In the genomic region with DNA sequence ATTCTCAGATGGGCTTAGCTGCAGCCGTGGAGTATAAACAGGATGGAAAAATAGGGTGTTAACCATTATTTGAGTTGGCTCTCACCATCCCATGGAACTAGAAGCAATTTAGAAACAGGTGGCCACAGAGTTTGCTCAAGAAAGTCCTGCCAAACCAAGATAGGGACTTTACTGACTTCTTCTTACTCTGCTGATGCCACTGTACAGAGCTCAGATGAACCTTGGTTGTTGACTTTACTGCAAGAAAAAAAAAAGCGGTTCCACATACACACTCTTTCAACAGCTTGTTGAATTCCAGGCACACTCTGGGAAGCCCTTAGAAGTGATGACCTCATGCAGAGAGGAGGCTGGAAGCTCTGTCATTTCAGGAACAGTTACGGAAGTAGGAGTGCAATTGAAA, we compare ENCODE assay signal across 24 cellular contexts.
DNase-seq lines count a peak whose midpoint lies in the region; ATAC-seq, FAIRE-seq and TF ChIP-seq lines count a peak whose summit lies in the region.
"Had no signal": no experiment of that assay in that cellular context is flagged by ENCODE, and none has a peak within 500 bp of the region (broad histone marks: within the 10 kb centered on the region; RNA-seq: fewer than 3 reads in every experiment).

No MANE protein-coding gene starts in this region.

- intact Hi-C loops in body of pancreas (cut with DNase I) (no loop called here), pancreas (cut with DNase I) (no loop called here)

- H3K36me3 ChIP-seq in body of pancreas (replicated peaks in 1 of 2; ENCODE audit: insufficient read depth in 1 of 2, low read depth in 2 of 2): no peaks in the 10 kb centered on the region
- no peaks in the 10 kb centered on the region for H3K36me3 ChIP-seq in pancreas
- H3K36me3 ChIP-seq: ascending aorta, transverse colon had no signal

- H3K4me1 ChIP-seq in body of pancreas: no peaks in the 10 kb centered on the region
- no peaks in the 10 kb centered on the region for H3K4me1 ChIP-seq in pancreas
- H3K4me1 ChIP-seq: ascending aorta, transverse colon had no signal

- no peak for FAIRE-seq in pancreas (lab: Jason Lieb, UNC)
- FAIRE-seq: islet of Langerhans had no signal

- no peaks in the 10 kb centered on the region for H3K9me3 ChIP-seq in body of pancreas
- H3K9me3 ChIP-seq in pancreas: no peaks in the 10 kb centered on the region
- H3K9me3 ChIP-seq: ascending aorta, transverse colon had no signal

- no peak overlapping the region for H3K4me3 ChIP-seq in body of pancreas
- H3K4me3 ChIP-seq in pancreas: no peak overlapping the region
- H3K4me3 ChIP-seq: ascending aorta, SK-N-MC, transverse colon had no signal

- in situ Hi-C loops in ACHN (cut with HindIII; ENCODE audit: low pct_ligation_motif_present, low pct_unique_long_range_greater_than_20kb, low sequenced_read_pairs): no loop called here

- H3K36me3 Mint-ChIP-seq in activated naive CD4-positive, alpha-beta T cell treated with anti-CD3 and anti-CD28 coated beads, Interleukin-2, amount 50 U/mL, for 72 hours: no peaks in the 10 kb centered on the region

- ATAC-seq in body of pancreas (peak; percentile 88), pancreas (peak; percentile 69 to 86 (median 80))
- no peak for ATAC-seq in activated naive CD4-positive, alpha-beta T cell treated with anti-CD3 and anti-CD28 coated beads, Interleukin-2, amount 50 U/mL, for 72 hours
- ATAC-seq: activated CD8-positive, alpha-beta T cell treated with anti-CD3 and anti-CD28 coated beads for 36 hours; effector memory CD8-positive, alpha-beta T cell; Panc1; stimulated activated naive CD8-positive, alpha-beta T cell treated with anti-CD3 and anti-CD28 coated beads, Interleukin-15, Interleukin-2, amounts not matched to agents 100 U/mL and 50 U/mL, for 24 hours had no signal

- TF ChIP-seq CTCF in body of pancreas (IDR thresholded peaks at IDR 0.05): no peak
- TF ChIP-seq CTCF in pancreas (IDR thresholded peaks at IDR 0.05): no peak

- TF ChIP-seq POLR2A in body of pancreas (IDR thresholded peaks at IDR 0.05): no peak

- H3K27ac ChIP-seq in body of pancreas (peak overlapping the region in 1 of 4 donors; percentile 18), pancreas (no peak overlapping the region)
- H3K27ac ChIP-seq: ascending aorta, SK-N-MC, transverse colon had no signal

- no peak overlapping the region for H3K27ac Mint-ChIP-seq in activated naive CD4-positive, alpha-beta T cell treated with anti-CD3 and anti-CD28 coated beads, Interleukin-2, amount 50 U/mL, for 72 hours
- H3K27ac Mint-ChIP-seq: activated B cell treated with CpG ODN at 0.5 μM for 24 hours; activated CD8-positive, alpha-beta T cell treated with anti-CD3 and anti-CD28 coated beads for 36 hours; activated naive CD4-positive, alpha-beta T cell treated with anti-CD3 and anti-CD28 coated beads for 36 hours; activated T-cell treated with anti-CD3 and anti-CD28 coated beads, Interleukin-2, amount 50 U/mL, for 24 hours; effector memory CD8-positive, alpha-beta T cell had no signal

- H3K27me3 ChIP-seq in body of pancreas: no peaks in the 10 kb centered on the region
- no peaks in the 10 kb centered on the region for H3K27me3 ChIP-seq in pancreas
- H3K27me3 ChIP-seq: ascending aorta, transverse colon had no signal

- 19 to 36% methylated on average over 3 of the region's 3 CpGs for WGBS in body of pancreas, 2 donors
- 19 to 23% methylated on average over 3 of the region's 3 CpGs for WGBS in pancreas, 2 donors

- peaks cover 17 to 19% of the 10 kb centered on the region in 2 donors for H3K9me3 Mint-ChIP-seq in activated naive CD4-positive, alpha-beta T cell treated with anti-CD3 and anti-CD28 coated beads, Interleukin-2, amount 50 U/mL, for 72 hours
- H3K9me3 Mint-ChIP-seq: activated B cell treated with CpG ODN at 0.5 μM for 24 hours had no signal

- peak; percentile 73 to 92 for DNase-seq in NCI-H446 (lab: John Stamatoyannopoulos, UW)
- peak in 2 of 4 donors; percentile 18 for DNase-seq in body of pancreas
- peak; percentile 6 for DNase-seq in kidney glomerular epithelial cell (lab: John Stamatoyannopoulos, UW)
- DNase-seq in pancreas: peak in 1 of 6 donors; percentile 29
- no peak for DNase-seq in ACHN
- DNase-seq in retina: no peak
- DNase-seq in activated naive CD4-positive, alpha-beta T cell treated with anti-CD3 and anti-CD28 coated beads, Interleukin-2, amount 50 U/mL, for 72 hours (ENCODE audit: low spot score in 2 of 2): no peak
- DNase-seq: activated B cell treated with CpG ODN at 0.5 μM for 24 hours; activated CD8-positive, alpha-beta T cell treated with anti-CD3 and anti-CD28 coated beads for 36 hours; activated naive CD4-positive, alpha-beta T cell treated with anti-CD3 and anti-CD28 coated beads for 36 hours; activated T-cell treated with anti-CD3 and anti-CD28 coated beads, Interleukin-2, amount 50 U/mL, for 24 hours; AML-193; effector memory CD8-positive, alpha-beta T cell; GOT3; head of caudate nucleus; Karpas-422; NCI-H1105; stimulated activated CD4-positive, alpha-beta T cell treated with anti-CD3 and anti-CD28 coated beads, Interleukin-1b, Interleukin-23, amount 100 ng/mL, for 48 hours; stimulated activated naive CD8-positive, alpha-beta T cell treated with anti-CD3 and anti-CD28 coated beads, Interleukin-15, Interleukin-2, amounts not matched to agents 100 U/mL and 50 U/mL, for 24 hours; transverse colon had no signal

Comparison
In these comparisons a context has a peak if more than half of its experiments do, and no peak if none do; other contexts are left out.
1. DNase-seq: peak in NCI-H446 (2 of 2) and kidney glomerular epithelial cell (single experiment); none in ACHN (single experiment), retina (single experiment) and activated naive CD4-positive, alpha-beta T cell treated with anti-CD3 and anti-CD28 coated beads, Interleukin-2, amount 50 U/mL, for 72 hours (0 of 2).
2. ATAC-seq: peak in body of pancreas (single experiment) and pancreas (4 of 4); none in activated naive CD4-positive, alpha-beta T cell treated with anti-CD3 and anti-CD28 coated beads, Interleukin-2, amount 50 U/mL, for 72 hours (0 of 2).